Comparison of ENCODE assay signal across 8 cellular contexts in the genomic region with DNA sequence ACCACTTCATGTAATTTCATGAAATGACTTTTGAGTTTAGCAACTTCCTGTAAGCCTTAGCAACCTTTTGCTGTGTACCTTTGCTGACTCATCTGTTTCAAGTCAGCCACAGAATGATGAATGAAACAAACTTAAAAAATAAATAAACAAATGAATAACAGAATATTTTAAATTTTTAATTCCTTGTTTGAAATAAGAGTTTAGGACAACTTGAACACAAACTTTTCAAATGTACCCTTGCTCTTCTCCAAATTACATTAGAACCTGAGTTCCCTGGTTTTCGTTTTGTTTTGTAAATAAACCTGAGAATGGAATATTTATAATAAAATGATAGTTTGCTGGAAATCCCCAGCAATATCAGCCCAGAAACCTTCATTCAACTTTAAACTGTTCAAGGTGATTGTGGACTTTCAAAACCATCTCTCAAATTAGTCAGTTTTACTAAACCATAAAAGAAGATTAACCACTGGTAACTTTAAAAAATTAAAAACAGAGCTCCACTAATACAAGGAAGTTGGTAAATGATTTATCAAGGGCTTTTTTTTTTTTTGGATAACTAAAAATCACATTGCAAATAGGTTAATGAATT. TPM values are rescaled to one million over a fixed set of nuclear protein-coding genes. Genes with fewer than 3 reads are reported as not detected.
DNase-seq lines count a peak whose midpoint lies in the region; ATAC-seq and TF ChIP-seq lines count a peak whose summit lies in the region.

No MANE protein-coding gene starts in this region.

- peak overlapping the region; percentile 4 for H3K4me3 ChIP-seq in NB4 (ENCODE audit: low read depth, low read length)
- H3K4me3 ChIP-seq in breast epithelium: no peak overlapping the region

- H3K4me3 Mint-ChIP-seq in activated CD4-positive, alpha-beta memory T cell treated with anti-CD3 and anti-CD28 coated beads, Interleukin-2, amount 10 ng/mL, durations not matched to agents 7 days and 5 days: peak overlapping the region; percentile 22
- H3K4me3 Mint-ChIP-seq in activated CD4-positive, alpha-beta memory T cell treated with anti-CD3 and anti-CD28 coated beads for 36 hours: no peak overlapping the region
- H3K4me3 Mint-ChIP-seq in stimulated activated memory B cell treated with anti-CD40 and anti-IgM and Interleukin-4, amounts not matched to agents 10 μg/mL and 1 μg/mL and 100 μg/mL, for 72 hours: no peak overlapping the region

- no peaks in the 10 kb centered on the region for H3K27me3 ChIP-seq in breast epithelium

- peak overlapping the region; percentile 22 for H3K27ac Mint-ChIP-seq in activated CD4-positive, alpha-beta memory T cell treated with anti-CD3 and anti-CD28 coated beads, Interleukin-2, amount 10 ng/mL, durations not matched to agents 7 days and 5 days
- no peak overlapping the region for H3K27ac Mint-ChIP-seq in activated CD4-positive, alpha-beta memory T cell treated with anti-CD3 and anti-CD28 coated beads for 36 hours
- H3K27ac Mint-ChIP-seq in stimulated activated memory B cell treated with anti-CD40 and anti-IgM and Interleukin-4, amounts not matched to agents 10 μg/mL and 1 μg/mL and 100 μg/mL, for 72 hours: no peak overlapping the region

- TF ChIP-seq CTCF in NB4 (IDR thresholded peaks at IDR 0.05; ENCODE audit: low read depth, low read length): no peak
- no peak for TF ChIP-seq CTCF in breast epithelium (IDR thresholded peaks at IDR 0.05)

- H3K36me3 ChIP-seq in breast epithelium: no peaks in the 10 kb centered on the region

- no peaks in the 10 kb centered on the region for H3K9me3 Mint-ChIP-seq in activated CD4-positive, alpha-beta memory T cell treated with anti-CD3 and anti-CD28 coated beads, Interleukin-2, amount 10 ng/mL, durations not matched to agents 7 days and 5 days
- H3K9me3 Mint-ChIP-seq in activated CD4-positive, alpha-beta memory T cell treated with anti-CD3 and anti-CD28 coated beads for 36 hours: no peaks in the 10 kb centered on the region
- no peaks in the 10 kb centered on the region for H3K9me3 Mint-ChIP-seq in stimulated activated memory B cell treated with anti-CD40 and anti-IgM and Interleukin-4, amounts not matched to agents 10 μg/mL and 1 μg/mL and 100 μg/mL, for 72 hours

- H3K4me1 ChIP-seq in breast epithelium: peaks cover 0 to 6% of the 10 kb centered on the region in 2 donors

- peaks cover 47% of the 10 kb centered on the region for H3K36me3 Mint-ChIP-seq in activated CD4-positive, alpha-beta memory T cell treated with anti-CD3 and anti-CD28 coated beads, Interleukin-2, amount 10 ng/mL, durations not matched to agents 7 days and 5 days (ENCODE audit: low read depth)
- H3K36me3 Mint-ChIP-seq in activated CD4-positive, alpha-beta memory T cell treated with anti-CD3 and anti-CD28 coated beads for 36 hours: no peaks in the 10 kb centered on the region
- no peaks in the 10 kb centered on the region for H3K36me3 Mint-ChIP-seq in stimulated activated memory B cell treated with anti-CD40 and anti-IgM and Interleukin-4, amounts not matched to agents 10 μg/mL and 1 μg/mL and 100 μg/mL, for 72 hours

- no peak for DNase-seq in activated CD4-positive, alpha-beta memory T cell treated with anti-CD3 and anti-CD28 coated beads, Interleukin-2, amount 10 ng/mL, durations not matched to agents 7 days and 5 days
- DNase-seq in activated CD4-positive, alpha-beta memory T cell treated with anti-CD3 and anti-CD28 coated beads for 36 hours: no peak
- peak; percentile 85 for DNase-seq in NB4 (ENCODE audit: low read depth)
- no peak for DNase-seq in breast epithelium (ENCODE audit: low spot score in 2 of 2)
- no peak for DNase-seq in medulla oblongata (ENCODE audit: extremely low spot score)
- no peak for DNase-seq in SK-N-DZ (ENCODE audit: low spot score)

- peaks cover 79% of the 10 kb centered on the region for H3K4me1 Mint-ChIP-seq in activated CD4-positive, alpha-beta memory T cell treated with anti-CD3 and anti-CD28 coated beads, Interleukin-2, amount 10 ng/mL, durations not matched to agents 7 days and 5 days
- H3K4me1 Mint-ChIP-seq in activated CD4-positive, alpha-beta memory T cell treated with anti-CD3 and anti-CD28 coated beads for 36 hours (ENCODE audit: low read depth): peaks cover 55% of the 10 kb centered on the region
- peaks cover 14% of the 10 kb centered on the region for H3K4me1 Mint-ChIP-seq in stimulated activated memory B cell treated with anti-CD40 and anti-IgM and Interleukin-4, amounts not matched to agents 10 μg/mL and 1 μg/mL and 100 μg/mL, for 72 hours

- intact Hi-C loops in activated CD4-positive, alpha-beta memory T cell treated with anti-CD3 and anti-CD28 coated beads for 36 hours (cut with micrococcal nuclease): loop anchor here (1.0 to 2.0 kb wide), 2 partner anchors 11 to 65 kb away; no protein-coding TSS in a partner anchor
- intact Hi-C loops in breast epithelium (cut with DNase I; ENCODE audit: low total_unique reads): no loop called here

- peak overlapping the region; percentile 20 to 77 for H3K27ac ChIP-seq in breast epithelium

- ATAC-seq in HG02642 (IDR thresholded peaks at IDR 0.05; ENCODE audit: poor library complexity, unreplicated experiment): peak; percentile 80
- ATAC-seq in stimulated activated memory B cell treated with anti-CD40 and anti-IgM and Interleukin-4, amounts not matched to agents 10 μg/mL and 1 μg/mL and 100 μg/mL, for 72 hours: peak; percentile 45

- TF ChIP-seq POLR2A in NB4 (IDR thresholded peaks at IDR 0.05; ENCODE audit: extremely low read depth, insufficient read length) (no peak), breast epithelium (IDR thresholded peaks at IDR 0.05) (no peak)

- H3K9me3 ChIP-seq in breast epithelium: no peaks in the 10 kb centered on the region

- CTCF ChIA-PET in activated CD4-positive, alpha-beta memory T cell treated with anti-CD3 and anti-CD28 coated beads, Interleukin-2, amount 10 ng/mL, durations not matched to agents 7 days and 5 days (lab: Charles Lee): interaction anchor here (0.7 to 3.1 kb wide), 5 partner anchors 8 to 325 kb away, joined by 3 to 18 read pairs (median 3); a partner anchor contains a TSS
- CTCF ChIA-PET in activated CD4-positive, alpha-beta memory T cell treated with anti-CD3 and anti-CD28 coated beads for 36 hours (lab: Charles Lee): interaction anchor here (1.5 to 2.0 kb wide), 3 partner anchors 11 to 326 kb away, joined by 5 to 8 read pairs (median 5); a partner anchor contains a TSS

- no peaks in the 10 kb centered on the region for H3K27me3 Mint-ChIP-seq in activated CD4-positive, alpha-beta memory T cell treated with anti-CD3 and anti-CD28 coated beads, Interleukin-2, amount 10 ng/mL, durations not matched to agents 7 days and 5 days
- no peaks in the 10 kb centered on the region for H3K27me3 Mint-ChIP-seq in activated CD4-positive, alpha-beta memory T cell treated with anti-CD3 and anti-CD28 coated beads for 36 hours
- H3K27me3 Mint-ChIP-seq in stimulated activated memory B cell treated with anti-CD40 and anti-IgM and Interleukin-4, amounts not matched to agents 10 μg/mL and 1 μg/mL and 100 μg/mL, for 72 hours: peaks cover 7% of the 10 kb centered on the region

- POLR2A ChIA-PET in activated CD4-positive, alpha-beta memory T cell treated with anti-CD3 and anti-CD28 coated beads, Interleukin-2, amount 10 ng/mL, durations not matched to agents 7 days and 5 days (lab: Charles Lee): interaction anchor here (0.8 to 4.4 kb wide), 6 partner anchors 8 to 200 kb away, joined by 3 to 42 read pairs (median 4); a partner anchor contains a TSS
- POLR2A ChIA-PET in activated CD4-positive, alpha-beta memory T cell treated with anti-CD3 and anti-CD28 coated beads for 36 hours (lab: Charles Lee): interaction anchor here (0.6 to 1.1 kb wide), 2 partner anchors 10 to 253 kb away, joined by 3 read pairs; a partner anchor contains a TSS

RNA-seq across cellular contexts. Expression of a gene that starts 10.1 kb away (rescaled TPM):
- 10 to 100 TPM; 25.5 to 27.1 TPM for total RNA-seq in activated CD4-positive, alpha-beta memory T cell treated with anti-CD3 and anti-CD28 coated beads, Interleukin-2, amount 10 ng/mL, durations not matched to agents 7 days and 5 days
- 10 to 100 TPM; 13.4 to 14.0 TPM for total RNA-seq in activated CD4-positive, alpha-beta memory T cell treated with anti-CD3 and anti-CD28 coated beads for 36 hours
- total RNA-seq in breast epithelium: 10 to 100 TPM; 10.9 to 38.6 (median 26.2) TPM
- 0.05 and 0.37 TPM in 2 replicates for polyA plus RNA-seq in SK-N-DZ (2014; cell fraction: cytosol; rRNA removed)
- polyA plus RNA-seq in SK-N-DZ (2014; cell fraction: nucleus; rRNA removed): 0.23 and 0.26 TPM in 2 replicates
